25 cellular contexts compared by ENCODE assay signal in genomic region chr10:58932821-58933314, GRCh38.
DNase-seq lines count a peak whose midpoint lies in the region; ATAC-seq, FAIRE-seq and TF ChIP-seq lines count a peak whose summit lies in the region.
"Had no signal": no experiment of that assay in that cellular context is flagged by ENCODE, and none has a peak within 500 bp of the region (broad histone marks: within the 10 kb centered on the region; RNA-seq: fewer than 3 reads in every experiment).

No MANE protein-coding gene starts in this region.

- no peaks in the 10 kb centered on the region for H3K4me1 Mint-ChIP-seq in activated CD4-positive, alpha-beta T cell treated with anti-CD3 and anti-CD28 coated beads, Interleukin-2, amount 10 ng/mL, durations not matched to agents 24 days and 14 days
- no peaks in the 10 kb centered on the region for H3K4me1 Mint-ChIP-seq in MCF 10A (ENCODE audit: insufficient read depth, unreplicated experiment)
- H3K4me1 Mint-ChIP-seq: IgD-negative memory B cell had no signal

- H2BK5ac ChIP-seq in IMR-90 (ENCODE audit: low read depth, low read length, poor library complexity, severe bottlenecking) = no peak overlapping the region

- no peaks in the 10 kb centered on the region for H3K9me1 ChIP-seq in IMR-90 (ENCODE audit: insufficient read depth, low read length)

- CTCF ChIA-PET in IMR-90 (lab: Yijun Ruan, JAX) = no interaction called here
- CTCF ChIA-PET in MCF 10A (lab: Yijun Ruan, JAX) = no interaction called here

- H4K91ac ChIP-seq in IMR-90 (ENCODE audit: insufficient read depth, low read depth, low read length) = no peak overlapping the region

- dilution Hi-C loops in IMR-90 (cut with HindIII; ENCODE audit: low sequenced_read_pairs, unreplicated experiment) = no loop called here

- TF ChIP-seq CTCF in IMR-90 (conservative IDR thresholded peaks at IDR 0.05; ENCODE audit: low read depth, low read length) (no peak), MCF 10A (IDR thresholded peaks at IDR 0.05; ENCODE audit: unreplicated experiment) (no peak), lower leg skin (IDR thresholded peaks at IDR 0.05) (no peak)

- no peak overlapping the region for H2BK20ac ChIP-seq in IMR-90 (ENCODE audit: low read depth, low read length)

- no peak overlapping the region for H3K27ac Mint-ChIP-seq in activated CD4-positive, alpha-beta T cell treated with anti-CD3 and anti-CD28 coated beads, Interleukin-2, amount 10 ng/mL, durations not matched to agents 24 days and 14 days
- H3K27ac Mint-ChIP-seq in MCF 10A (ENCODE audit: low read depth, unreplicated experiment) = no peak overlapping the region
- H3K27ac Mint-ChIP-seq: CD4-positive, alpha-beta T cell; GM23338 had no signal

- WGBS in IMR-90 (ENCODE audit: extremely low coverage in 2 of 2, insufficient read length in 1 of 2), 2 experiments = no CpG with 5 or more reads among the region's 4 CpGs
- 80 to 81% methylated on average over 4 of the region's 4 CpGs for WGBS in lower leg skin, 2 donors

- no peak overlapping the region for H3K4me3 Mint-ChIP-seq in activated CD4-positive, alpha-beta T cell treated with anti-CD3 and anti-CD28 coated beads, Interleukin-2, amount 10 ng/mL, durations not matched to agents 24 days and 14 days
- H3K4me3 Mint-ChIP-seq in MCF 10A (ENCODE audit: unreplicated experiment) = no peak overlapping the region
- H3K4me3 Mint-ChIP-seq: CD4-positive, alpha-beta T cell; GM23338; IgD-negative memory B cell had no signal

- no peaks in the 10 kb centered on the region for H3K36me3 ChIP-seq in IMR-90 (ENCODE audit: control insufficient read depth, insufficient read depth, low read length)
- H3K36me3 ChIP-seq: BLaER1, HAP-1, MG63 had no signal

- DNase-seq in EL = peak; percentile 71
- peak; percentile 24 for DNase-seq in IMR-90
- peak; percentile 78 for DNase-seq in astrocyte of the hippocampus (ENCODE audit: low read depth, low spot score)
- DNase-seq in urothelium cell line (ENCODE audit: low spot score) = peak; percentile 58
- DNase-seq in activated CD4-positive, alpha-beta T cell treated with anti-CD3 and anti-CD28 coated beads, Interleukin-2, amount 10 ng/mL, durations not matched to agents 24 days and 14 days = no peak
- no peak for DNase-seq in MCF 10A (ENCODE audit: unreplicated experiment)
- no peak for DNase-seq in lower leg skin (ENCODE audit: low spot score in 2 of 2)
- DNase-seq: CD4-positive, alpha-beta T cell; COR-L47; DMS79; Karpas-422; MG63; NCI-H1048; NCI-H1436; NCI-H187 treated with DMSO at 0.1 percent for 48 hours; NCI-H2107; NCI-H69; SIG-M5 had no signal

- H3K27me3 ChIP-seq in IMR-90 (ENCODE audit: control insufficient read depth, insufficient read depth, low read length) = no peaks in the 10 kb centered on the region; the same call in 1 of the 2 replicates
- H3K27me3 ChIP-seq: BLaER1, MG63 had no signal

- POLR2A ChIA-PET in IMR-90 (lab: Charles Lee; ENCODE audit: unreplicated experiment) = no interaction called here
- POLR2A ChIA-PET in MCF 10A (lab: Yijun Ruan, JAX) = no interaction called here

- H2AK5ac ChIP-seq in IMR-90 (ENCODE audit: low read depth, low read length) = no peak overlapping the region

- TF ChIP-seq POLR2A in IMR-90 (IDR thresholded peaks at IDR 0.05; ENCODE audit: low read depth, low read length) = no peak
- no peak for TF ChIP-seq POLR2A in lower leg skin (IDR thresholded peaks at IDR 0.05)

- H3K18ac ChIP-seq in IMR-90 (ENCODE audit: low read depth, low read length) = no peak overlapping the region

- no peak overlapping the region for H2AK9ac ChIP-seq in IMR-90 (replicated peaks; ENCODE audit: low read depth, low read length, poor library complexity)

- intact Hi-C loops in IMR-90 (cut with micrococcal nuclease) (no loop called here), MCF 10A (cut with micrococcal nuclease) (no loop called here), lower leg skin (cut with DNase I; ENCODE audit: low total_unique reads) (no loop called here)
- intact Hi-C loops in activated CD4-positive, alpha-beta T cell treated with anti-CD3 and anti-CD28 coated beads, Interleukin-2, amount 10 ng/mL, durations not matched to agents 24 days and 14 days (cut with micrococcal nuclease) = no loop called here

- in situ Hi-C loops in IMR-90 (cut with MboI; ENCODE audit: low sequenced_read_pairs) = no loop called here

- no peaks in the 10 kb centered on the region for H3K9me3 Mint-ChIP-seq in activated CD4-positive, alpha-beta T cell treated with anti-CD3 and anti-CD28 coated beads, Interleukin-2, amount 10 ng/mL, durations not matched to agents 24 days and 14 days
- peaks cover 2% of the 10 kb centered on the region for H3K9me3 Mint-ChIP-seq in MCF 10A (ENCODE audit: unreplicated experiment)
- H3K9me3 Mint-ChIP-seq: CD4-positive, alpha-beta T cell; GM23338 had no signal

- no peak overlapping the region for H3K23ac ChIP-seq in IMR-90 (ENCODE audit: low read depth, low read length)

- H2BK120ac ChIP-seq in IMR-90 (ENCODE audit: low read depth, low read length) = no peak overlapping the region

- no peak overlapping the region for H4K5ac ChIP-seq in IMR-90 (ENCODE audit: low read depth, low read length)

- BruUV-seq in IMR-90 (replicated peaks; lab: Mats Ljungman, UMichigan) (no TSS peak), MCF 10A (replicated peaks; lab: Mats Ljungman, UMichigan) (no TSS peak)

- H3K4me2 ChIP-seq in IMR-90 (ENCODE audit: low read depth, low read length) = no peak overlapping the region
- H3K4me2 ChIP-seq: BLaER1, GM23338 had no signal

- H3K9me3 ChIP-seq in IMR-90 (ENCODE audit: control insufficient read depth, insufficient read depth, low read length) = no peaks in the 10 kb centered on the region
- H3K9me3 ChIP-seq: BLaER1, HAP-1, MG63 had no signal

- FAIRE-seq in urothelium cell line (lab: Jason Lieb, UNC) = no peak
- FAIRE-seq: G401.6, GM18507 had no signal

- H2AFZ ChIP-seq in IMR-90 (replicated peaks; ENCODE audit: low read length, poor library complexity) = no peak overlapping the region

- no peak overlapping the region for H3K4ac ChIP-seq in IMR-90 (ENCODE audit: low read depth, low read length)

- TF ChIP-seq RAD21 in IMR-90 (IDR thresholded peaks at IDR 0.05; ENCODE audit: low read length) = no peak

- no peaks in the 10 kb centered on the region for H4K20me1 ChIP-seq in IMR-90 (ENCODE audit: insufficient read depth, low read length)
- H4K20me1 ChIP-seq: BLaER1 had no signal

- no peaks in the 10 kb centered on the region for H3K27me3 Mint-ChIP-seq in activated CD4-positive, alpha-beta T cell treated with anti-CD3 and anti-CD28 coated beads, Interleukin-2, amount 10 ng/mL, durations not matched to agents 24 days and 14 days
- no peaks in the 10 kb centered on the region for H3K27me3 Mint-ChIP-seq in MCF 10A (ENCODE audit: insufficient read depth, unreplicated experiment)
- H3K27me3 Mint-ChIP-seq: CD4-positive, alpha-beta T cell had no signal

- no peaks in the 10 kb centered on the region for H3K4me1 ChIP-seq in IMR-90 (ENCODE audit: control insufficient read depth, insufficient read depth, low read length)
- H3K4me1 ChIP-seq: HAP-1 had no signal

- no peak overlapping the region for H3K56ac ChIP-seq in IMR-90 (ENCODE audit: extremely low read depth, insufficient read depth, low read length)

- no peak overlapping the region for H3K27ac ChIP-seq in IMR-90 (ENCODE audit: insufficient read depth, low read length)
- H3K27ac ChIP-seq: BLaER1, RWPE1 had no signal

- H4K8ac ChIP-seq in IMR-90 (ENCODE audit: low read depth in 2 of 2, low read length in 2 of 2) = no peak overlapping the region

- no peaks in the 10 kb centered on the region for H3K36me3 Mint-ChIP-seq in activated CD4-positive, alpha-beta T cell treated with anti-CD3 and anti-CD28 coated beads, Interleukin-2, amount 10 ng/mL, durations not matched to agents 24 days and 14 days (ENCODE audit: low read depth)
- no peaks in the 10 kb centered on the region for H3K36me3 Mint-ChIP-seq in MCF 10A (ENCODE audit: insufficient read depth, unreplicated experiment)
- H3K36me3 Mint-ChIP-seq: IgD-negative memory B cell had no signal

- H3K4me3 ChIP-seq in IMR-90 (ENCODE audit: insufficient read depth, low read depth, low read length) (no peak overlapping the region), lower leg skin (ENCODE audit: low read depth, poor library complexity, severe bottlenecking) (no peak overlapping the region)
- H3K4me3 ChIP-seq: BLaER1, GM23338, HAP-1, MG63 had no signal

- H3K14ac ChIP-seq in IMR-90 (replicated peaks; ENCODE audit: low read depth, low read length) = no peak overlapping the region

- H2BK15ac ChIP-seq in IMR-90 (ENCODE audit: low read depth, low read length) = no peak overlapping the region

- H3K79me1 ChIP-seq in IMR-90 (ENCODE audit: low read depth in 1 of 2, low read length in 2 of 2) = no peaks in the 10 kb centered on the region

- no peak; the same call in 1 of the 2 replicates for ATAC-seq in IMR-90 (ENCODE audit: low read depth)
- ATAC-seq: GM23338 had no signal

- no peak overlapping the region for H3K9ac ChIP-seq in IMR-90 (ENCODE audit: low read depth, low read length)
- H3K9ac ChIP-seq: BLaER1 had no signal

TF ChIP-seq in IMR-90, 13 proteins besides CTCF, POLR2A, EP300 and RAD21:
- no peak for TF ChIP-seq MAZ (IDR thresholded peaks at IDR 0.05; ENCODE audit: borderline replicate concordance, low read depth, low read length)
- TF ChIP-seq, protein P1, sequence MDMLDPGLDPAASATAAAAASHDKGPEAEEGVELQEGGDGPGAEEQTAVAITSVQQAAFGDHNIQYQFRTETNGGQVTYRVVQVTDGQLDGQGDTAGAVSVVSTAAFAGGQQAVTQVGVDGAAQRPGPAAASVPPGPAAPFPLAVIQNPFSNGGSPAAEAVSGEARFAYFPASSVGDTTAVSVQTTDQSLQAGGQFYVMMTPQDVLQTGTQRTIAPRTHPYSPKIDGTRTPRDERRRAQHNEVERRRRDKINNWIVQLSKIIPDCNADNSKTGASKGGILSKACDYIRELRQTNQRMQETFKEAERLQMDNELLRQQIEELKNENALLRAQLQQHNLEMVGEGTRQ (IDR thresholded peaks at IDR 0.05; ENCODE audit: low read depth, low read length) = no peak
- TF ChIP-seq FOS (IDR thresholded peaks at IDR 0.05; ENCODE audit: low read depth, low read length) = no peak
- TF ChIP-seq CHD1 (IDR thresholded peaks at IDR 0.05; ENCODE audit: low read depth, low read length) = no peak
- no peak for TF ChIP-seq ELK1 (IDR thresholded peaks at IDR 0.05; ENCODE audit: borderline replicate concordance, low read depth, low read length)
- TF ChIP-seq MXI1 (IDR thresholded peaks at IDR 0.05; ENCODE audit: borderline replicate concordance, low read depth, low read length) = no peak

Comparison
In these comparisons a context has a peak if more than half of its experiments do, and no peak if none do; other contexts are left out.
1. DNase-seq: peak in EL (single experiment), IMR-90 (single experiment), astrocyte of the hippocampus (single experiment) and urothelium cell line (single experiment); none in activated CD4-positive, alpha-beta T cell treated with anti-CD3 and anti-CD28 coated beads, Interleukin-2, amount 10 ng/mL, durations not matched to agents 24 days and 14 days (single experiment), MCF 10A (single experiment) and lower leg skin (0 of 2).